1 cellular context compared by ENCODE assay signal in the genomic region with DNA sequence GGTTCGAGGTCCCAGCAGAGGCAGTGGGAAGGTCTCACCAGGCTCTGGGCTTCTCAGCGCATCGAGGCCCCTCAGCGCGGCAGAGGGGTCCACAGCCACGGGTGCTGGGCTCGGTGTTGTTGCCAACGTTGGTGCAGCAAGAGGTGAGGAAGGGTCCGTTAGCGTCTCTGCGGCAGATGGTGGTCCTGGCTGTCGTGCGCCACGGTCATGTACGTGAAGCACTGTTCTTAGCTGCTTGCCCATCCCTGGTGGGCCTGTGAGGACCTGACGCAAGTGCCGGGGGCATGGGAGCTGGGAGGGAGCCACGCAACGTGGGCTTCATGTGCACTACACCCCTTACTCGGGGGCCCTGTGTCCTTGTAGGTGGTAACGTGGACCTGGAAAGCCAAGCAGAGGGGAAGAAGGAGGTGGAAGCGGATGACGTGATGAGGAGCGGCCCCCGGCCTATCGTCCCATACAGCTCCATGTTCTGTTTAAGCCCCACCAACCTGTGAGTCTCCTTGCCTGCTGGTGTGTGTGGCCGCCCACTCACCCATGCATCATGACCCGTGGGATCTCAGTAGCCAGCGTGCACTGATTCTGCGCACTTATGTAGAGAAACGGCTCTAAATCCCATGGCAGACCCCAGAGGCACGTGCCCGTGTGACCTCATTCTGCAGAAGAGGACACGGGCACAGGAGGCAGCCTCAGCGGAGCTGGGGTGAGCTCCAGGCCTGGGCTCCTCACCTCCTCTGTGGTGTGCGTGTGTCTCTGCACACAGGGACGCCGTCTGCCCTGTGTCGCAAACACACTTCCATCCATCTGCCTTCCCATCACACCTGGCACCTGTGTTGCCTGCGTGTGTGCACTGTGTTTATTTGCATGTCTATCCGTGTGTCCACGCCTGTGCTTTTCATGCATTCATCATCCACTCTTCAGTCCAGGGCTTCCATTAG.
TF ChIP-seq lines count a peak whose summit lies in the region.

No MANE protein-coding gene starts in this region.

TF ChIP-seq in IMR-90, 13 proteins besides CTCF, POLR2A, EP300 and RAD21 (continued from another document):
- TF ChIP-seq FOS (IDR thresholded peaks at IDR 0.05; ENCODE audit: low read depth, low read length) (no peak), SMC3 (IDR thresholded peaks at IDR 0.05; ENCODE audit: low read depth, low read length) (no peak), CEBPB (IDR thresholded peaks at IDR 0.05; ENCODE audit: low read depth, low read length) (no peak), RFX5 (IDR thresholded peaks at IDR 0.05; ENCODE audit: low read depth, low read length) (no peak), USF2 (IDR thresholded peaks at IDR 0.05; ENCODE audit: low read depth, low read length) (no peak), NFE2L2 (IDR thresholded peaks at IDR 0.05; ENCODE audit: low read depth, low read length) (no peak), MXI1 (IDR thresholded peaks at IDR 0.05; ENCODE audit: borderline replicate concordance, low read depth, low read length) (no peak), CHD1 (IDR thresholded peaks at IDR 0.05; ENCODE audit: low read depth, low read length) (no peak), MAZ (IDR thresholded peaks at IDR 0.05; ENCODE audit: borderline replicate concordance, low read depth, low read length) (no peak), RCOR1 (IDR thresholded peaks at IDR 0.05; ENCODE audit: insufficient replicate concordance, low read length) (no peak)
TF ChIP-seq in IMR-90: peak in this region for 0.
